ENCODE assay signal across 18 cellular contexts in genomic region chr11:76269247-76269646, GRCh38.
DNase-seq lines count a peak whose midpoint lies in the region; ATAC-seq and TF ChIP-seq lines count a peak whose summit lies in the region.
"Had no signal": no experiment of that assay in that cellular context is flagged by ENCODE, and none has a peak within 500 bp of the region (broad histone marks: within the 10 kb centered on the region; RNA-seq: fewer than 3 reads in every experiment).

No MANE protein-coding gene starts in this region.

- H3K18ac ChIP-seq in mesenchymal stem cell (ENCODE audit: low read depth in 1 of 2, low read length in 2 of 2), result no peak overlapping the region

- H3K4ac ChIP-seq in mesenchymal stem cell (ENCODE audit: low read depth in 1 of 2, low read length in 2 of 2), result no peak overlapping the region

- no peak overlapping the region for H2BK120ac ChIP-seq in mesenchymal stem cell (ENCODE audit: low read depth, low read length)

- no peak overlapping the region for H2BK12ac ChIP-seq in mesenchymal stem cell (ENCODE audit: low read length in 2 of 2)

- H3K4me1 ChIP-seq in gastroesophageal sphincter (peaks cover 0 to 49% (median 26%) of the 10 kb centered on the region in 3 donors), mesenchymal stem cell (ENCODE audit: control insufficient read depth, insufficient read depth, low read depth, low read length) (peaks cover 4% of the 10 kb centered on the region), thyroid gland (no peaks in the 10 kb centered on the region)
- H3K4me1 ChIP-seq: Peyer's patch, prostate gland had no signal

- 81% methylated on average over 2 of the region's 6 CpGs; no CpG with 5 or more reads in 1 of the 2 donors for WGBS in gastroesophageal sphincter (ENCODE audit: low coverage in 1 of 2), 2 donors
- WGBS in mesenchymal stem cell, result 80% methylated on average over 6 of the region's 6 CpGs
- 83 to 96% methylated on average over 6 of the region's 6 CpGs for WGBS in thyroid gland, 2 donors

- no peaks in the 10 kb centered on the region for H3K27me3 ChIP-seq in gastroesophageal sphincter
- peaks cover 0 to 51% of the 10 kb centered on the region in 2 experiments for H3K27me3 ChIP-seq in mesenchymal stem cell (ENCODE audit: control insufficient read depth in 1 of 2, insufficient read depth in 1 of 2, low read length in 2 of 2)
- no peaks in the 10 kb centered on the region for H3K27me3 ChIP-seq in thyroid gland
- H3K27me3 ChIP-seq: Peyer's patch, upper lobe of left lung had no signal

- H2BK15ac ChIP-seq in mesenchymal stem cell (ENCODE audit: low read depth, poor library complexity, severe bottlenecking), result no peak overlapping the region

- no peak overlapping the region for H3K4me2 ChIP-seq in mesenchymal stem cell (ENCODE audit: low read length, poor library complexity, severe bottlenecking)

- no peak overlapping the region for H3K23ac ChIP-seq in mesenchymal stem cell (ENCODE audit: low read length in 2 of 2)

- H3K27ac ChIP-seq in gastroesophageal sphincter (peak overlapping the region in 3 of 4 donors; percentile 65 to 72 (median 68)), mesenchymal stem cell (ENCODE audit: low read length, poor library complexity, severe bottlenecking) (no peak overlapping the region), thyroid gland (peak overlapping the region in 1 of 3 donors; percentile 65), caudate nucleus (ENCODE audit: low read depth, low read length) (no peak overlapping the region)
- H3K27ac ChIP-seq: Peyer's patch, prostate gland had no signal

- no peak overlapping the region for H3K14ac ChIP-seq in mesenchymal stem cell (ENCODE audit: low read length in 2 of 2)

- H3K79me1 ChIP-seq in mesenchymal stem cell (replicated peaks; ENCODE audit: low read length, poor library complexity, severe bottlenecking), result no peaks in the 10 kb centered on the region

- peak; percentile 60 for ATAC-seq in gastroesophageal sphincter
- no peak for ATAC-seq in esophagus mucosa
- ATAC-seq: activated T-cell treated with anti-CD3 and anti-CD28 coated beads, Interleukin-2, amount 50 U/mL, for 72 hours; effector memory CD8-positive, alpha-beta T cell; left colon had no signal

- TF ChIP-seq POLR2A in gastroesophageal sphincter (IDR thresholded peaks at IDR 0.05) (no peak), thyroid gland (IDR thresholded peaks at IDR 0.05) (no peak)

- peak overlapping the region; percentile 63 for H3K9ac ChIP-seq in mesenchymal stem cell (ENCODE audit: low read length)

- H4K8ac ChIP-seq in mesenchymal stem cell (ENCODE audit: low read length), result no peak overlapping the region

- H2AFZ ChIP-seq in mesenchymal stem cell (ENCODE audit: low read depth, low read length), result no peak overlapping the region

- H3K4me3 ChIP-seq in gastroesophageal sphincter (no peak overlapping the region), mesenchymal stem cell (ENCODE audit: insufficient read depth in 1 of 2, low read depth in 1 of 2, low read length in 2 of 2) (peak overlapping the region in 1 of 2 experiments; percentile 58), thyroid gland (replicated peaks in 1 of 3) (no peak overlapping the region)
- H3K4me3 ChIP-seq: Peyer's patch, prostate gland, upper lobe of left lung had no signal

- TF ChIP-seq EP300 in gastroesophageal sphincter (IDR thresholded peaks at IDR 0.05), result no peak

- intact Hi-C loops in thyroid gland (cut with DNase I), result no loop called here

- H3K36me3 ChIP-seq in gastroesophageal sphincter (no peaks in the 10 kb centered on the region), mesenchymal stem cell (ENCODE audit: control insufficient read depth in 1 of 2, insufficient read depth in 2 of 2, low read depth in 1 of 2, low read length in 2 of 2) (no peaks in the 10 kb centered on the region), thyroid gland (no peaks in the 10 kb centered on the region)
- H3K36me3 ChIP-seq: Peyer's patch, prostate gland, upper lobe of left lung had no signal

- TF ChIP-seq CTCF in gastroesophageal sphincter (IDR thresholded peaks at IDR 0.05) (no peak), thyroid gland (IDR thresholded peaks at IDR 0.05) (no peak)

- no peak overlapping the region for H2BK5ac ChIP-seq in mesenchymal stem cell (ENCODE audit: low read depth, low read length, poor library complexity, severe bottlenecking)

- H2AK5ac ChIP-seq in mesenchymal stem cell (ENCODE audit: low read length, severe bottlenecking), result no peak overlapping the region

- DNase-seq in M059J (ENCODE audit: low read depth), result peak; percentile 40
- no peak for DNase-seq in mesenchymal stem cell
- DNase-seq in thyroid gland, result peak; percentile 12 to 24
- no peak for DNase-seq in caudate nucleus (lab: John Stamatoyannopoulos, UW)
- DNase-seq in T-helper 2 cell, result no peak
- DNase-seq: activated CD4-positive, alpha-beta T cell treated with anti-CD3 and anti-CD28 coated beads for 4 hours; activated naive CD4-positive, alpha-beta T cell treated with anti-CD3 and anti-CD28 coated beads, Interleukin-2, amount 50 U/mL, for 16 hours; activated T-cell treated with anti-CD3 and anti-CD28 coated beads, Interleukin-2, amount 50 U/mL, for 72 hours; effector memory CD8-positive, alpha-beta T cell; EL; left colon; NCI-H1417; NK-92 treated with Interleukin-12 subunit alpha and Interleukin-12 subunit beta, amount 100 ng/mL, for 24 hours; Peyer's patch; upper lobe of left lung had no signal

- peaks cover 0 to 5% (median 0%) of the 10 kb centered on the region in 3 donors for H3K9me3 ChIP-seq in gastroesophageal sphincter
- peaks cover 3% of the 10 kb centered on the region for H3K9me3 ChIP-seq in mesenchymal stem cell (ENCODE audit: control insufficient read depth, low read length)
- no peaks in the 10 kb centered on the region for H3K9me3 ChIP-seq in thyroid gland
- H3K9me3 ChIP-seq: Peyer's patch, prostate gland, upper lobe of left lung had no signal

- no peak overlapping the region for H4K91ac ChIP-seq in mesenchymal stem cell (ENCODE audit: low read length)

Comparison
In these comparisons a context has a peak if more than half of its experiments do, and no peak if none do; other contexts are left out.
1. DNase-seq: peak in M059J (single experiment) and thyroid gland (2 of 2); none in mesenchymal stem cell (single experiment), caudate nucleus (0 of 61) and T-helper 2 cell (0 of 5).
2. H3K27ac ChIP-seq: peak in gastroesophageal sphincter (3 of 4); none in mesenchymal stem cell (single experiment) and caudate nucleus (single experiment).